In genomic region chr2:189302274-189302948, GRCh38 we compare ENCODE assay signal across 13 cellular contexts.
DNase-seq lines count a peak whose midpoint lies in the region; ATAC-seq and TF ChIP-seq lines count a peak whose summit lies in the region.
"Had no signal": no experiment of that assay in that cellular context is flagged by ENCODE, and none has a peak within 500 bp of the region (broad histone marks: within the 10 kb centered on the region; RNA-seq: fewer than 3 reads in every experiment).

No MANE protein-coding gene starts in this region.

- no peaks in the 10 kb centered on the region for H3K9me3 Mint-ChIP-seq in Caco-2 (ENCODE audit: unreplicated experiment)
- H3K9me3 Mint-ChIP-seq in activated CD4-positive, alpha-beta memory T cell treated with anti-CD3 and anti-CD28 coated beads for 36 hours = no peaks in the 10 kb centered on the region
- H3K9me3 Mint-ChIP-seq: neural progenitor cell had no signal

- no peak overlapping the region for H3K4me3 Mint-ChIP-seq in Caco-2 (ENCODE audit: unreplicated experiment)
- peak overlapping the region; percentile 0 for H3K4me3 Mint-ChIP-seq in activated CD4-positive, alpha-beta memory T cell treated with anti-CD3 and anti-CD28 coated beads for 36 hours
- H3K4me3 Mint-ChIP-seq: neural progenitor cell had no signal

- H3K4me1 ChIP-seq in Caco-2 (peaks cover 31% of the 10 kb centered on the region), left lung (no peaks in the 10 kb centered on the region), Peyer's patch (no peaks in the 10 kb centered on the region)
- H3K4me1 ChIP-seq: neural progenitor cell had no signal

- H3K36me3 ChIP-seq in Caco-2 (ENCODE audit: control insufficient read depth, insufficient read depth, low read length) (no peaks in the 10 kb centered on the region), left lung (no peaks in the 10 kb centered on the region), Peyer's patch (no peaks in the 10 kb centered on the region)
- H3K36me3 ChIP-seq: neural progenitor cell had no signal

- H3K36me3 Mint-ChIP-seq in Caco-2 (ENCODE audit: insufficient read depth, unreplicated experiment) = no peaks in the 10 kb centered on the region
- peaks cover 4% of the 10 kb centered on the region for H3K36me3 Mint-ChIP-seq in activated CD4-positive, alpha-beta memory T cell treated with anti-CD3 and anti-CD28 coated beads for 36 hours
- H3K36me3 Mint-ChIP-seq: neural progenitor cell had no signal

- no peaks in the 10 kb centered on the region for H3K27me3 ChIP-seq in Caco-2 (replicated peaks; ENCODE audit: control insufficient read depth, insufficient read depth, low read length)
- H3K27me3 ChIP-seq in left lung = no peaks in the 10 kb centered on the region
- no peaks in the 10 kb centered on the region for H3K27me3 ChIP-seq in Peyer's patch
- H3K27me3 ChIP-seq: dorsolateral prefrontal cortex, neural progenitor cell had no signal

- no peak overlapping the region for H3K4me3 ChIP-seq in Caco-2 (ENCODE audit: low read depth, low read length)
- no peak overlapping the region for H3K4me3 ChIP-seq in left lung
- no peak overlapping the region for H3K4me3 ChIP-seq in Peyer's patch
- H3K4me3 ChIP-seq: dorsolateral prefrontal cortex, neural progenitor cell had no signal

- peak overlapping the region; percentile 71 for H3K27ac Mint-ChIP-seq in Caco-2 (ENCODE audit: unreplicated experiment)
- peak overlapping the region; percentile 83 for H3K27ac Mint-ChIP-seq in activated CD4-positive, alpha-beta memory T cell treated with anti-CD3 and anti-CD28 coated beads for 36 hours
- H3K27ac Mint-ChIP-seq: neural progenitor cell had no signal

- CTCF ChIA-PET in Caco-2 (lab: Charles Lee) = no interaction called here
- CTCF ChIA-PET in activated CD4-positive, alpha-beta memory T cell treated with anti-CD3 and anti-CD28 coated beads for 36 hours (lab: Charles Lee) = no interaction called here

- peak; percentile 66 for ATAC-seq in HG02610 (IDR thresholded peaks at IDR 0.05; ENCODE audit: unreplicated experiment)
- ATAC-seq in left lung = no peak

- TF ChIP-seq POLR2A in Peyer's patch (IDR thresholded peaks at IDR 0.05) = no peak

- H3K4me1 Mint-ChIP-seq in Caco-2 (ENCODE audit: low read depth, unreplicated experiment) = peaks cover 32% of the 10 kb centered on the region
- peaks cover 72% of the 10 kb centered on the region for H3K4me1 Mint-ChIP-seq in activated CD4-positive, alpha-beta memory T cell treated with anti-CD3 and anti-CD28 coated beads for 36 hours (ENCODE audit: low read depth)
- H3K4me1 Mint-ChIP-seq: neural progenitor cell had no signal

- POLR2A ChIA-PET in Caco-2 (lab: Charles Lee) = no interaction called here
- POLR2A ChIA-PET in activated CD4-positive, alpha-beta memory T cell treated with anti-CD3 and anti-CD28 coated beads for 36 hours (lab: Charles Lee) = no interaction called here

- intact Hi-C loops in Caco-2 (cut with micrococcal nuclease; ENCODE audit: unreplicated experiment) (no loop called here), left lung (cut with DNase I) (no loop called here)
- intact Hi-C loops in activated CD4-positive, alpha-beta memory T cell treated with anti-CD3 and anti-CD28 coated beads for 36 hours (cut with micrococcal nuclease) = loop anchor here (2.0 to 10.0 kb wide), 5 partner anchors 14 to 325 kb away; partner anchors contain the start of genes SLC40A1 and WDR75

- DNase-seq in Caco-2 (no peak), kidney glomerular epithelial cell (lab: John Stamatoyannopoulos, UW) (peak; percentile 48), left lung (no peak), Peyer's patch (no peak), putamen (ENCODE audit: low spot score) (no peak), GM19238 (ENCODE audit: insufficient read length, low spot score) (no peak)
- DNase-seq in activated CD4-positive, alpha-beta memory T cell treated with anti-CD3 and anti-CD28 coated beads for 36 hours = no peak
- DNase-seq: dorsolateral prefrontal cortex; NCI-H510A treated with DMSO at 0.1 percent for 48 hours; SHP77 treated with DMSO at 0.1 percent for 48 hours; stimulated activated CD4-positive, alpha-beta T cell treated with anti-CD3 and anti-CD28 coated beads, Interleukin-12 subunit alpha, Interleukin-12 subunit beta, amount 100 ng/mL, for 4 hours had no signal

- H3K9me3 ChIP-seq in Caco-2 (no peaks in the 10 kb centered on the region), left lung (no peaks in the 10 kb centered on the region), Peyer's patch (no peaks in the 10 kb centered on the region)

- H3K27me3 Mint-ChIP-seq in Caco-2 (ENCODE audit: insufficient read depth, unreplicated experiment) = no peaks in the 10 kb centered on the region
- no peaks in the 10 kb centered on the region for H3K27me3 Mint-ChIP-seq in activated CD4-positive, alpha-beta memory T cell treated with anti-CD3 and anti-CD28 coated beads for 36 hours

- no TSS peak for BruUV-seq in Caco-2 (replicated peaks; lab: Mats Ljungman, UMichigan)

- H3K27ac ChIP-seq in left lung (no peak overlapping the region), Peyer's patch (no peak overlapping the region)
- H3K27ac ChIP-seq: dorsolateral prefrontal cortex, neural progenitor cell had no signal

- TF ChIP-seq CTCF in Caco-2 (IDR thresholded peaks at IDR 0.05; ENCODE audit: insufficient read depth in 1 of 2, low read depth in 1 of 2, low read length in 1 of 2, severe bottlenecking in 1 of 2, unreplicated experiment in 1 of 2) = no peak
- TF ChIP-seq CTCF in left lung (IDR thresholded peaks at IDR 0.05) = no peak
- TF ChIP-seq CTCF in Peyer's patch (IDR thresholded peaks at IDR 0.05) = no peak
